In genomic region chr14:95527392-95528002, GRCh38 we compare ENCODE assay signal across 8 cellular contexts. TPM values are rescaled to one million over a fixed set of nuclear protein-coding genes. Genes with fewer than 3 reads are reported as not detected.
DNase-seq lines count a peak whose midpoint lies in the region; ATAC-seq and TF ChIP-seq lines count a peak whose summit lies in the region.

No MANE protein-coding gene starts in this region.

- H2BK20ac ChIP-seq in H9 (ENCODE audit: low read depth, low read length, poor library complexity, severe bottlenecking): no peak overlapping the region

- H3K27me3 Mint-ChIP-seq in H9 (ENCODE audit: low read depth): peaks cover 3% of the 10 kb centered on the region

- H3K23me2 ChIP-seq in H9 (ENCODE audit: insufficient read length, low read depth, low read length, poor library complexity, severe bottlenecking): no peaks in the 10 kb centered on the region

- no peak overlapping the region for H3K18ac ChIP-seq in H9 (ENCODE audit: insufficient read length, low read depth, low read length)
- H3K18ac ChIP-seq in mesendoderm (ENCODE audit: low read length): no peak overlapping the region

- H2AK5ac ChIP-seq in H9 (ENCODE audit: insufficient read length, low read length): no peak overlapping the region
- no peak overlapping the region for H2AK5ac ChIP-seq in mesendoderm (ENCODE audit: low read length)

- POLR2A ChIA-PET in BJ (lab: Charles Lee): interaction anchor here (0.6 to 1.1 kb wide), 2 partner anchors 16 to 25 kb away, joined by 3 to 7 read pairs; no protein-coding TSS in a partner anchor

- no peaks in the 10 kb centered on the region for H3K4me1 ChIP-seq in H9 (ENCODE audit: insufficient read depth, low read length)
- H3K4me1 ChIP-seq in adipocyte (ENCODE audit: control insufficient read depth, insufficient read depth, low read length): peaks cover 79% of the 10 kb centered on the region
- H3K4me1 ChIP-seq in left ventricle myocardium inferior: peaks cover 71% of the 10 kb centered on the region
- peaks cover 26% of the 10 kb centered on the region for H3K4me1 ChIP-seq in smooth muscle cell (ENCODE audit: low read depth)
- H3K4me1 ChIP-seq in mesendoderm (ENCODE audit: control insufficient read depth, low read depth, low read length): no peaks in the 10 kb centered on the region

- no peak overlapping the region for H4K91ac ChIP-seq in H9 (ENCODE audit: insufficient read length, low read depth, low read length)

- TF ChIP-seq CTCF in BJ (IDR thresholded peaks at IDR 0.05; ENCODE audit: insufficient read depth, low read depth, low read length): peak; percentile 76
- peak; percentile 84 for TF ChIP-seq CTCF in H9 (conservative IDR thresholded peaks at IDR 0.05)
- peak; percentile 86 for TF ChIP-seq CTCF in left ventricle myocardium inferior (IDR thresholded peaks at IDR 0.05; ENCODE audit: borderline replicate concordance)
- TF ChIP-seq CTCF in smooth muscle cell (IDR thresholded peaks at IDR 0.05; ENCODE audit: borderline replicate concordance, insufficient read depth, poor library complexity, severe bottlenecking): peak; percentile 79

- H3K27ac ChIP-seq in H9 (ENCODE audit: insufficient read length, low read depth, low read length) (no peak overlapping the region), left ventricle myocardium inferior (replicated peaks) (peak overlapping the region; percentile 70), smooth muscle cell (ENCODE audit: low read depth) (peak overlapping the region; percentile 64), mesendoderm (ENCODE audit: low read depth, low read length) (no peak overlapping the region)

- H3K4me3 Mint-ChIP-seq in H9: no peak overlapping the region

- H4K20me1 ChIP-seq in H9 (ENCODE audit: control insufficient read depth, insufficient read depth, insufficient read length) (no peaks in the 10 kb centered on the region), smooth muscle cell (ENCODE audit: low read depth) (peaks cover 11% of the 10 kb centered on the region)

- no CpG with 5 or more reads among the region's 4 CpGs for WGBS in H9 (ENCODE audit: extremely low coverage, insufficient read length, low lambda C conversion rate)
- WGBS in smooth muscle cell (ENCODE audit: low lambda C conversion rate): 70% methylated on average over 4 of the region's 4 CpGs
- WGBS in mesendoderm (ENCODE audit: extremely low coverage, insufficient coverage, low lambda C conversion rate): no CpG with 5 or more reads among the region's 4 CpGs

- intact Hi-C loops in left ventricle myocardium inferior (cut with micrococcal nuclease): loop anchor here (5.0 kb wide), 1 partner anchor 85 kb away; no protein-coding TSS in a partner anchor

- H3K4me2 ChIP-seq in H9 (ENCODE audit: insufficient read depth, insufficient read length, low read length) (no peak overlapping the region), smooth muscle cell (peak overlapping the region; percentile 59), mesendoderm (ENCODE audit: low read length) (no peak overlapping the region)

- H3K9me3 ChIP-seq in H9 (ENCODE audit: control insufficient read depth, low read depth, low read length) (no peaks in the 10 kb centered on the region), adipocyte (ENCODE audit: control insufficient read depth, low read length) (no peaks in the 10 kb centered on the region), left ventricle myocardium inferior (replicated peaks) (no peaks in the 10 kb centered on the region), smooth muscle cell (replicated peaks; ENCODE audit: low read depth) (no peaks in the 10 kb centered on the region)

- H2AFZ ChIP-seq in H9 (ENCODE audit: low read length) (no peak overlapping the region), smooth muscle cell (ENCODE audit: low read depth) (no peak overlapping the region)

- H3K56ac ChIP-seq in H9 (ENCODE audit: insufficient read length, low read depth, low read length) (no peak overlapping the region), mesendoderm (ENCODE audit: low read length) (no peak overlapping the region)

- H4K8ac ChIP-seq in H9 (replicated peaks; ENCODE audit: insufficient read length, low read depth, low read length): no peak overlapping the region
- H4K8ac ChIP-seq in mesendoderm (ENCODE audit: low read depth, low read length): no peak overlapping the region

- no peak overlapping the region for H2BK12ac ChIP-seq in H9 (ENCODE audit: insufficient read length, low read depth, low read length)

- H4K5ac ChIP-seq in H9 (ENCODE audit: insufficient read length, low read depth, low read length) (no peak overlapping the region), mesendoderm (ENCODE audit: low read length) (no peak overlapping the region)

- H2BK120ac ChIP-seq in H9 (ENCODE audit: low read depth, low read length, poor library complexity, severe bottlenecking) (no peak overlapping the region), mesendoderm (ENCODE audit: low read depth, low read length) (no peak overlapping the region)

- no peak overlapping the region for H3K14ac ChIP-seq in H9 (ENCODE audit: insufficient read depth, low read length)

- CTCF ChIA-PET in BJ (lab: Yijun Ruan, JAX): interaction anchor here (0.6 to 10.6 kb wide), 26 partner anchors 9 to 1052 kb away, joined by 3 to 211 read pairs (median 5); partner anchors contain the start of genes GLRX5 and SYNE3

- H3K4me3 ChIP-seq in BJ (ENCODE audit: low read depth, low read length) (no peak overlapping the region), adipocyte (ENCODE audit: low read length) (peak overlapping the region; percentile 73), left ventricle myocardium inferior (peak overlapping the region; percentile 5), smooth muscle cell (no peak overlapping the region), mesendoderm (ENCODE audit: low read length) (no peak overlapping the region)

- ATAC-seq in GM19351 (IDR thresholded peaks at IDR 0.05; ENCODE audit: unreplicated experiment): no peak

- H3F3A ChIP-seq in smooth muscle cell (ENCODE audit: low read depth): peaks cover 34% of the 10 kb centered on the region

- no peak overlapping the region for H3K27ac Mint-ChIP-seq in H9

- H3K9ac ChIP-seq in H9 (ENCODE audit: extremely low read depth, insufficient read length, low read length) (no peak overlapping the region), adipocyte (ENCODE audit: low read length) (peak overlapping the region; percentile 91), smooth muscle cell (ENCODE audit: low read depth) (no peak overlapping the region), mesendoderm (ENCODE audit: low read length) (no peak overlapping the region)

- peaks cover 19 to 31% of the 10 kb centered on the region in 2 experiments for H3K4me1 Mint-ChIP-seq in H9

- peak; percentile 59 for DNase-seq in BJ (ENCODE audit: low read depth)
- DNase-seq in H9: no peak
- peak; percentile 75 for DNase-seq in RKO (ENCODE audit: low spot score)
- DNase-seq in adipocyte (ENCODE audit: low read depth): peak; percentile 96
- DNase-seq in left ventricle myocardium inferior: no peak
- DNase-seq in smooth muscle cell (lab: John Stamatoyannopoulos, UW; ENCODE audit: unreplicated experiment): no peak
- no peak for DNase-seq in mesendoderm

- H3K23ac ChIP-seq in H9 (ENCODE audit: insufficient read length, low read depth, low read length): no peak overlapping the region
- no peak overlapping the region for H3K23ac ChIP-seq in mesendoderm (ENCODE audit: low read length)

- H3K27me3 ChIP-seq in BJ (ENCODE audit: control insufficient read depth, insufficient read depth, low read length) (no peaks in the 10 kb centered on the region), H9 (ENCODE audit: insufficient read depth, low read length) (no peaks in the 10 kb centered on the region), adipocyte (replicated peaks; ENCODE audit: control insufficient read depth, insufficient read depth, low read length) (no peaks in the 10 kb centered on the region), left ventricle myocardium inferior (ENCODE audit: low read depth) (no peaks in the 10 kb centered on the region), smooth muscle cell (ENCODE audit: low read depth) (no peaks in the 10 kb centered on the region), mesendoderm (ENCODE audit: insufficient read depth, low read length, poor library complexity) (no peaks in the 10 kb centered on the region)

- no peaks in the 10 kb centered on the region for H3K36me3 ChIP-seq in BJ (ENCODE audit: control insufficient read depth, insufficient read depth, low read length)
- no peaks in the 10 kb centered on the region for H3K36me3 ChIP-seq in adipocyte (ENCODE audit: control insufficient read depth, insufficient read depth, low read length, severe bottlenecking)
- H3K36me3 ChIP-seq in left ventricle myocardium inferior: no peaks in the 10 kb centered on the region
- no peaks in the 10 kb centered on the region for H3K36me3 ChIP-seq in smooth muscle cell (ENCODE audit: low read depth)
- H3K36me3 ChIP-seq in mesendoderm (ENCODE audit: control insufficient read depth, insufficient read depth, low read length): no peaks in the 10 kb centered on the region

- H2BK15ac ChIP-seq in H9 (ENCODE audit: low read depth, low read length) (no peak overlapping the region), mesendoderm (replicated peaks; ENCODE audit: low read depth) (no peak overlapping the region)

- no peaks in the 10 kb centered on the region for H3K79me1 ChIP-seq in H9 (ENCODE audit: insufficient read depth, low read depth, low read length, poor library complexity, severe bottlenecking)
- H3K79me1 ChIP-seq in mesendoderm (ENCODE audit: low read length): peaks cover 2% of the 10 kb centered on the region

- no peaks in the 10 kb centered on the region for H3K9me3 Mint-ChIP-seq in H9

- no peak overlapping the region for H3T11ph ChIP-seq in H9 (ENCODE audit: low read length)

- no peak overlapping the region for H3K4ac ChIP-seq in H9 (ENCODE audit: low read depth, low read length)
- no peak overlapping the region for H3K4ac ChIP-seq in mesendoderm (ENCODE audit: low read depth, low read length)

- peaks cover 4 to 15% (median 10%) of the 10 kb centered on the region in 3 experiments; a peak in 6 of 7 replicates for H3K36me3 Mint-ChIP-seq in H9 (ENCODE audit: insufficient read depth in 1 of 3, low read depth in 3 of 3)

- H2BK5ac ChIP-seq in H9 (ENCODE audit: insufficient read length, low read length) (no peak overlapping the region), mesendoderm (ENCODE audit: low read length) (no peak overlapping the region)

- H3K79me2 ChIP-seq in H9 (ENCODE audit: insufficient read depth, low read length) (peaks cover 8% of the 10 kb centered on the region), smooth muscle cell (ENCODE audit: low read depth) (peaks cover 46% of the 10 kb centered on the region), mesendoderm (ENCODE audit: control insufficient read depth, insufficient read depth, low read length) (peaks cover 17% of the 10 kb centered on the region)

RNA-seq across cellular contexts. Expression of gene GLRX5, which starts 7.4 kb away (rescaled TPM):
- polyA plus RNA-seq in BJ (2011; rRNA removed) (15.3 and 23.6 TPM in 2 replicates), smooth muscle cell (79.8 and 84.3 TPM in 2 replicates)
- polyA minus RNA-seq in BJ (2011; rRNA and poly(A)+ RNA removed): 6.2 and 6.5 TPM in 2 replicates
- total RNA-seq in H9 (2021) (62.2 and 64.0 TPM in 2 replicates), left ventricle myocardium inferior (85.0 TPM), smooth muscle cell (42.4 and 53.5 TPM in 2 replicates)
- polyA plus RNA-seq in mesendoderm (2013, experiment 1 of 2): 71.4 TPM
- polyA plus RNA-seq in mesendoderm (2013, experiment 2 of 2): 69.3 TPM

RNA-seq across cellular contexts. Expression of gene SYNE3, which starts 11.0 kb away (rescaled TPM):
- polyA plus RNA-seq in BJ (2011; rRNA removed) (3.5 TPM in 2 replicates), smooth muscle cell (2.7 and 4.1 TPM in 2 replicates)
- 6.0 and 6.1 TPM in 2 replicates for polyA minus RNA-seq in BJ (2011; rRNA and poly(A)+ RNA removed)
- total RNA-seq in H9 (2021) (0.11 and 0.13 TPM in 2 replicates), left ventricle myocardium inferior (11.3 TPM), smooth muscle cell (4.0 and 4.2 TPM in 2 replicates)
- 0.34 TPM for polyA plus RNA-seq in mesendoderm (2013, experiment 1 of 2)
- 0.31 TPM for polyA plus RNA-seq in mesendoderm (2013, experiment 2 of 2)

Comparison
In these comparisons a context has a peak if more than half of its experiments do, and no peak if none do; other contexts are left out.
1. DNase-seq: peak in BJ (single experiment), RKO (single experiment) and adipocyte (single experiment); none in H9 (single experiment), left ventricle myocardium inferior (single experiment), smooth muscle cell (single experiment) and mesendoderm (single experiment).
2. H3K4me3 ChIP-seq: peak in adipocyte (single experiment) and left ventricle myocardium inferior (single experiment); none in BJ (single experiment), smooth muscle cell (single experiment) and mesendoderm (single experiment).
3. H3K27ac ChIP-seq: peak in left ventricle myocardium inferior (single experiment) and smooth muscle cell (single experiment); none in H9 (single experiment) and mesendoderm (single experiment).
4. Peak in every context shown above with its lines, with median percentiles within 50 percentile points of each other: CTCF ChIP-seq.